Comparison of ENCODE assay signal across 8 cellular contexts in genomic region chr2:142130111-142131015, GRCh38. TPM values are rescaled to one million over a fixed set of nuclear protein-coding genes. Genes with fewer than 3 reads are reported as not detected.
A peak's percentile ranks its signal among the peaks of the same experiment; 100 is the strongest.
DNase-seq lines count a peak whose midpoint lies in the region; ATAC-seq, FAIRE-seq and TF ChIP-seq lines count a peak whose summit lies in the region.

No MANE protein-coding gene starts in this region.

- TF ChIP-seq CTCF in PC-9 (conservative IDR thresholded peaks at IDR 0.05) (no peak), right lobe of liver (IDR thresholded peaks at IDR 0.05) (no peak), testis (IDR thresholded peaks at IDR 0.05) (no peak)

- H3K27ac ChIP-seq in PC-9 (peak overlapping the region; percentile 71), right lobe of liver (peak overlapping the region in 2 of 3 donors; percentile 50 to 79), testis (no peak overlapping the region)

- H3K4me1 ChIP-seq in PC-9 (replicated peaks; ENCODE audit: insufficient read depth) (peaks cover 8% of the 10 kb centered on the region), right lobe of liver (no peaks in the 10 kb centered on the region), testis (no peaks in the 10 kb centered on the region)

- no peaks in the 10 kb centered on the region for H3K79me2 ChIP-seq in PC-9 (ENCODE audit: low read depth)

- H2AFZ ChIP-seq in PC-9: peak overlapping the region; percentile 95

- 3% methylated on average over 42 of the region's 69 CpGs for WGBS in right lobe of liver (ENCODE audit: insufficient coverage, low coverage, low lambda C conversion rate, missing lambda C conversion rate)
- WGBS in testis, 2 donors: 0 to 1% methylated on average over 30 to 69 of the region's 69 CpGs

- TSS peak; percentile 61 for BruUV-seq in PC-9 (replicated peaks; lab: Mats Ljungman, UMichigan)

- peak overlapping the region; percentile 80 for H3K4me2 ChIP-seq in PC-9

- H3K9me3 ChIP-seq in PC-9 (ENCODE audit: insufficient read depth, low read depth) (no peaks in the 10 kb centered on the region; the same call in 1 of the 2 replicates), right lobe of liver (no peaks in the 10 kb centered on the region), testis (no peaks in the 10 kb centered on the region)

- H3F3A ChIP-seq in PC-9 (ENCODE audit: insufficient read depth, low read depth): peaks cover 10% of the 10 kb centered on the region; the same call in 1 of the 2 replicates

- H3K9me2 ChIP-seq in PC-9 (ENCODE audit: insufficient read depth): no peaks in the 10 kb centered on the region

- POLR2A ChIA-PET in PC-9 (lab: Charles Lee; ENCODE audit: unreplicated experiment): no interaction called here

- DNase-seq in GM12891 (ENCODE audit: insufficient read length, low spot score): no peak
- DNase-seq in PC-9: peak; percentile 51 to 64
- DNase-seq in ecto neural progenitor cell (ENCODE audit: low spot score): peak; percentile 76
- DNase-seq in right lobe of liver: peak; percentile 62 to 80 (median 63)
- DNase-seq in testis: peak; percentile 53
- DNase-seq in NCI-H187 (lab: John Stamatoyannopoulos, UW): no peak
- no peak for DNase-seq in DMS114 treated with DMSO at 0.1 percent for 48 hours (lab: John Stamatoyannopoulos, UW; ENCODE audit: unreplicated experiment)

- H4K20me1 ChIP-seq in PC-9 (ENCODE audit: insufficient read depth): no peaks in the 10 kb centered on the region

- CTCF ChIA-PET in PC-9 (lab: Charles Lee): interaction anchor here (1.0 kb wide), 1 partner anchor 474 kb away, joined by 3 read pairs; no protein-coding TSS in a partner anchor

- no peak for TF ChIP-seq POLR2A in GM12891 (IDR thresholded peaks at IDR 0.05; ENCODE audit: low read depth, low read length)
- no peak for TF ChIP-seq POLR2A in right lobe of liver (IDR thresholded peaks at IDR 0.05)
- TF ChIP-seq POLR2A in testis (IDR thresholded peaks at IDR 0.05): no peak

- H3K27me3 ChIP-seq in PC-9 (ENCODE audit: insufficient read depth, low read depth) (no peaks in the 10 kb centered on the region), right lobe of liver (peaks cover 0 to 6% of the 10 kb centered on the region in 2 donors), testis (no peaks in the 10 kb centered on the region)

- H3K4me3 ChIP-seq in PC-9: peak overlapping the region; percentile 82
- H3K4me3 ChIP-seq in right lobe of liver: peak overlapping the region; percentile 25 to 69 (median 59)
- H3K4me3 ChIP-seq in testis: peak overlapping the region; percentile 42 to 46

- H3K36me3 ChIP-seq in PC-9 (ENCODE audit: low read depth) (no peaks in the 10 kb centered on the region), right lobe of liver (no peaks in the 10 kb centered on the region), testis (ENCODE audit: low read depth, missing control alignments) (no peaks in the 10 kb centered on the region)

- ATAC-seq in HG02759 (IDR thresholded peaks at IDR 0.05; ENCODE audit: unreplicated experiment) (peak; percentile 45), right lobe of liver (peak; percentile 86 to 91 (median 88))

- peak; percentile 13 for FAIRE-seq in GM12891 (lab: Jason Lieb, UNC)

- intact Hi-C loops in PC-9 (cut with micrococcal nuclease; ENCODE audit: unreplicated experiment) (no loop called here), right lobe of liver (cut with DNase I) (no loop called here), testis (cut with DNase I; ENCODE audit: low total_unique reads) (no loop called here)

TF ChIP-seq in GM12891, 5 proteins besides CTCF, POLR2A, EP300 and RAD21:
- no peak for TF ChIP-seq POLR2AphosphoS5 (IDR thresholded peaks at IDR 0.05; ENCODE audit: low read depth, low read length)
- no peak for TF ChIP-seq PAX5 (IDR thresholded peaks at IDR 0.05; ENCODE audit: insufficient read depth, low read length, severe bottlenecking)
- TF ChIP-seq SPI1 (IDR thresholded peaks at IDR 0.05; ENCODE audit: low read depth, low read length): no peak
- TF ChIP-seq POU2F2 (IDR thresholded peaks at IDR 0.05; ENCODE audit: low read depth, low read length): no peak
- no peak for TF ChIP-seq TAF1 (IDR thresholded peaks at IDR 0.05; ENCODE audit: low read depth, low read length)

RNA-seq across cellular contexts. Expression of gene LRP1B, which starts 0.5 kb away (rescaled TPM):
- polyA plus RNA-seq in GM12891 (2012; ENCODE audit: low read depth, missing spikeins): not detected
- total RNA-seq in PC-9 (2021) (1.7 and 2.9 TPM in 2 replicates), right lobe of liver (1 to 10 TPM in 2 of 6 experiments, under 1 TPM in 3, not detected in 1; 0.06 to 1.7 (median 0.15) TPM), testis (1 to 10 TPM in 1 of 2 donors, under 1 TPM in 1; 0.79 to 1.9 TPM)
- 0.84 TPM for polyA plus RNA-seq in testis (ENCODE audit: insufficient read depth, low read depth, low replicate concordance)

Comparison
In these comparisons a context has a peak if more than half of its experiments do, and no peak if none do; other contexts are left out.
1. DNase-seq: peak in PC-9 (2 of 2), ecto neural progenitor cell (single experiment), right lobe of liver (3 of 3) and testis (single experiment); none in GM12891 (single experiment), NCI-H187 (0 of 2) and DMS114 treated with DMSO at 0.1 percent for 48 hours (single experiment).
2. H3K27ac ChIP-seq: peak in PC-9 (single experiment) and right lobe of liver (2 of 3); none in testis (0 of 2).
3. Peak in every context shown above with its lines, with median percentiles within 50 percentile points of each other: H3K4me3 ChIP-seq.